Comparison of ENCODE assay signal across 8 cellular contexts in genomic region chr9:114372971-114373591, GRCh38. TPM values are rescaled to one million over a fixed set of nuclear protein-coding genes. Genes with fewer than 3 reads are reported as not detected.
DNase-seq lines count a peak whose midpoint lies in the region; ATAC-seq and TF ChIP-seq lines count a peak whose summit lies in the region.

No MANE protein-coding gene starts in this region.

- peaks cover 12 to 41% of the 10 kb centered on the region in 2 donors for H3K36me3 Mint-ChIP-seq in activated T-cell treated with anti-CD3 and anti-CD28 coated beads, Interleukin-2, amount 50 U/mL, for 72 hours (ENCODE audit: insufficient read depth in 2 of 2)

- peaks cover 71% of the 10 kb centered on the region for H3K36me3 ChIP-seq in OCI-LY3 (replicated peaks; ENCODE audit: low read depth, low read length)

- H2AFZ ChIP-seq in OCI-LY3 (ENCODE audit: low read depth, low read length), result no peak overlapping the region

- H3K4me1 ChIP-seq in OCI-LY3 (ENCODE audit: low read length), result peaks cover 81% of the 10 kb centered on the region

- peak overlapping the region; percentile 91 for H3K9ac ChIP-seq in OCI-LY3 (ENCODE audit: low read length)

- H3K27ac Mint-ChIP-seq in activated T-cell treated with anti-CD3 and anti-CD28 coated beads, Interleukin-2, amount 50 U/mL, for 72 hours, result peak overlapping the region; percentile 73

- H3K9me3 Mint-ChIP-seq in activated T-cell treated with anti-CD3 and anti-CD28 coated beads, Interleukin-2, amount 50 U/mL, for 72 hours, result no peaks in the 10 kb centered on the region

- peak overlapping the region; percentile 19; the same call in 1 of the 2 replicates for H3K4me3 ChIP-seq in OCI-LY3 (ENCODE audit: low read length)

- H4K20me1 ChIP-seq in OCI-LY3 (ENCODE audit: insufficient read depth, low read length), result peaks cover 9% of the 10 kb centered on the region; the same call in 1 of the 2 replicates

- TF ChIP-seq CTCF in OCI-LY3 (IDR thresholded peaks at IDR 0.05; ENCODE audit: low read depth, low read length), result no peak; the same call in 1 of the 2 replicates

- DNase-seq in activated T-cell treated with anti-CD3 and anti-CD28 coated beads, Interleukin-2, amount 50 U/mL, for 72 hours, result peak; percentile 82 to 88
- peak; percentile 62 for DNase-seq in stimulated activated CD8-positive, alpha-beta memory T cell treated with anti-CD3 and anti-CD28 coated beads, Interleukin-7, amount 100 ng/mL, for 1 hour (ENCODE audit: low read depth in 2 of 2)
- no peak for DNase-seq in DMS114 treated with DMSO at 0.1 percent for 48 hours (lab: John Stamatoyannopoulos, UW; ENCODE audit: unreplicated experiment)
- DNase-seq in HCEC 1CT, result no peak

- H3K27me3 ChIP-seq in OCI-LY3 (ENCODE audit: low read depth, low read length), result no peaks in the 10 kb centered on the region
- H3K27me3 ChIP-seq in layer of hippocampus (ENCODE audit: control insufficient read depth, insufficient read depth, low read length), result no peaks in the 10 kb centered on the region

- no peaks in the 10 kb centered on the region for H3K27me3 Mint-ChIP-seq in activated T-cell treated with anti-CD3 and anti-CD28 coated beads, Interleukin-2, amount 50 U/mL, for 72 hours (ENCODE audit: low read depth)

- H3K79me2 ChIP-seq in OCI-LY3 (ENCODE audit: low read length), result peaks cover 82% of the 10 kb centered on the region

- H3K4me2 ChIP-seq in OCI-LY3 (ENCODE audit: low read length), result peak overlapping the region; percentile 92

- peak overlapping the region; percentile 72 to 77 for H3K4me3 Mint-ChIP-seq in activated T-cell treated with anti-CD3 and anti-CD28 coated beads, Interleukin-2, amount 50 U/mL, for 72 hours

- peak; percentile 93 for ATAC-seq in GM18502 (IDR thresholded peaks at IDR 0.05; ENCODE audit: poor library complexity, unreplicated experiment)
- peak; percentile 82 for ATAC-seq in HG02840 (IDR thresholded peaks at IDR 0.05; ENCODE audit: low FRiP score, unreplicated experiment)
- ATAC-seq in activated T-cell treated with anti-CD3 and anti-CD28 coated beads, Interleukin-2, amount 50 U/mL, for 72 hours (replicated peaks in 1 of 2), result peak; percentile 88 to 92

- H3K9me3 ChIP-seq in OCI-LY3 (ENCODE audit: insufficient read depth, low read length), result no peaks in the 10 kb centered on the region

- H3K27ac ChIP-seq in OCI-LY3 (ENCODE audit: low read length) (peak overlapping the region; percentile 96), layer of hippocampus (ENCODE audit: low read depth, low read length) (peak overlapping the region; percentile 93)

- peaks cover 84% of the 10 kb centered on the region for H3K4me1 Mint-ChIP-seq in activated T-cell treated with anti-CD3 and anti-CD28 coated beads, Interleukin-2, amount 50 U/mL, for 72 hours (ENCODE audit: low read depth)

RNA-seq across cellular contexts. Expression of gene AKNA, which starts 14.7 kb away (rescaled TPM):
- total RNA-seq in activated T-cell treated with anti-CD3 and anti-CD28 coated beads, Interleukin-2, amount 50 U/mL, for 72 hours, result 100 to 1,000 TPM; 204 to 246 TPM

RNA-seq across cellular contexts. Expression of gene ORM2, which starts 43.4 kb away (rescaled TPM):
- not detected for total RNA-seq in activated T-cell treated with anti-CD3 and anti-CD28 coated beads, Interleukin-2, amount 50 U/mL, for 72 hours

RNA-seq across cellular contexts. Expression of gene ORM1, which starts 50.2 kb away (rescaled TPM):
- not detected for total RNA-seq in activated T-cell treated with anti-CD3 and anti-CD28 coated beads, Interleukin-2, amount 50 U/mL, for 72 hours

Comparison
In these comparisons a context has a peak if more than half of its experiments do, and no peak if none do; other contexts are left out.
1. DNase-seq: peak in activated T-cell treated with anti-CD3 and anti-CD28 coated beads, Interleukin-2, amount 50 U/mL, for 72 hours (2 of 2) and stimulated activated CD8-positive, alpha-beta memory T cell treated with anti-CD3 and anti-CD28 coated beads, Interleukin-7, amount 100 ng/mL, for 1 hour (2 of 2); none in DMS114 treated with DMSO at 0.1 percent for 48 hours (single experiment) and HCEC 1CT (single experiment).
2. Peak in every context shown above with its lines, with median percentiles within 50 percentile points of each other: ATAC-seq.